In the genomic region with DNA sequence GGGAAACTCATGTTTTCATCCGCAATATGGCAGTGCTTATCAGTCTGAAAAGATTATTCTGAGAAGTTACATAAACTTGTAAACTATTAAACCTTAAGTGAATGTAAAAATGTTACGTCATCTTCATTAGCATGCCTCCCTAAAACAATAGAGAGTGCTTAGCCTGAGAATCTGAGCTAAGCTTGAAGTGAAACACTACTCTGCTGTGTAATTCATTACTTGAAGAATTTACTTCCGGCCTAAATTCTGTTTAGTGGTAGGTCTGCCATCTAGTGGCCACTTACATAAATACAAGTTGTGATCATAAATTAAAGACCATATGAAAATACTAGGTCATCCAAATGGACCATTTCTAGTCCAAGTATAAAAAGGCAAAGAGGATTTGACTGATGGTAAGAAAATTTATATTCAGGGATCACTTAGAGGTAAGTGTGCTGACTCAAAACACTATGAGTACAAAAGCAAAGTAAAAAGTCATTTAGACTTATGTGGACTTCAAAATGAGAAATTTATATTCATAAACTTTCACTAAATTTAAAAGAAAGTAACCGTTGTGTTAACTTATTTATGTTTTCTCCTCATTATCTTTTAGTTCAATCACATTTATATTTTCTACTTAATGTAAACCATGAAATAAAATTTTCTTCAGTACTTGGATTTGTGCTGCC, we compare ENCODE assay signal across 8 cellular contexts.
A peak's percentile ranks its signal among the peaks of the same experiment; 100 is the strongest.
DNase-seq lines count a peak whose midpoint lies in the region; ATAC-seq and TF ChIP-seq lines count a peak whose summit lies in the region.

No MANE protein-coding gene starts in this region.

- H3K27me3 Mint-ChIP-seq in stimulated activated memory B cell treated with anti-CD40 and anti-IgM and Interleukin-4, amounts not matched to agents 10 μg/mL and 1 μg/mL and 100 μg/mL, for 72 hours: no peaks in the 10 kb centered on the region

- H3K27ac ChIP-seq in body of pancreas (no peak overlapping the region), iPS DF 6.9 (ENCODE audit: low read length) (no peak overlapping the region)

- peak; percentile 8 to 84 (median 70) for TF ChIP-seq CTCF in body of pancreas (IDR thresholded peaks at IDR 0.05)

- H3K27ac Mint-ChIP-seq in stimulated activated memory B cell treated with anti-CD40 and anti-IgM and Interleukin-4, amounts not matched to agents 10 μg/mL and 1 μg/mL and 100 μg/mL, for 72 hours: no peak overlapping the region

- H3K4me3 Mint-ChIP-seq in stimulated activated memory B cell treated with anti-CD40 and anti-IgM and Interleukin-4, amounts not matched to agents 10 μg/mL and 1 μg/mL and 100 μg/mL, for 72 hours: no peak overlapping the region

- H3K9me3 ChIP-seq in body of pancreas: no peaks in the 10 kb centered on the region
- no peaks in the 10 kb centered on the region for H3K9me3 ChIP-seq in iPS DF 6.9 (ENCODE audit: control insufficient read depth, insufficient read depth, low read length)

- no peaks in the 10 kb centered on the region for H3K27me3 ChIP-seq in body of pancreas
- no peaks in the 10 kb centered on the region for H3K27me3 ChIP-seq in iPS DF 6.9 (ENCODE audit: control insufficient read depth, insufficient read depth, low read length)

- no peaks in the 10 kb centered on the region for H3K36me3 Mint-ChIP-seq in stimulated activated memory B cell treated with anti-CD40 and anti-IgM and Interleukin-4, amounts not matched to agents 10 μg/mL and 1 μg/mL and 100 μg/mL, for 72 hours

- TF ChIP-seq POLR2A in body of pancreas (IDR thresholded peaks at IDR 0.05): no peak

- no peak overlapping the region for H3K4me3 ChIP-seq in body of pancreas
- H3K4me3 ChIP-seq in iPS DF 6.9 (ENCODE audit: low read length): no peak overlapping the region

- no peaks in the 10 kb centered on the region for H3K4me1 ChIP-seq in body of pancreas
- no peaks in the 10 kb centered on the region for H3K4me1 ChIP-seq in iPS DF 6.9 (ENCODE audit: control insufficient read depth, insufficient read depth, low read length)

- ATAC-seq in GM19328 (IDR thresholded peaks at IDR 0.05; ENCODE audit: unreplicated experiment) (peak; percentile 57), HG03159 (IDR thresholded peaks at IDR 0.05; ENCODE audit: unreplicated experiment) (peak; percentile 95), body of pancreas (peak; percentile 91)
- ATAC-seq in stimulated activated memory B cell treated with anti-CD40 and anti-IgM and Interleukin-4, amounts not matched to agents 10 μg/mL and 1 μg/mL and 100 μg/mL, for 72 hours: peak; percentile 51

- DNase-seq in Daoy (ENCODE audit: low read depth) (peak; percentile 8), NCI-H446 (lab: John Stamatoyannopoulos, UW) (peak; percentile 18 to 63), body of pancreas (peak; percentile 9 to 46 (median 24)), iPS DF 6.9 (ENCODE audit: low read depth, low spot score) (peak; percentile 37)
- DNase-seq in activated naive CD4-positive, alpha-beta T cell (lab: John Stamatoyannopoulos, UW): no peak

- intact Hi-C loops in body of pancreas (cut with DNase I): no loop called here

- H3K9me3 Mint-ChIP-seq in stimulated activated memory B cell treated with anti-CD40 and anti-IgM and Interleukin-4, amounts not matched to agents 10 μg/mL and 1 μg/mL and 100 μg/mL, for 72 hours: no peaks in the 10 kb centered on the region

- H3K4me1 Mint-ChIP-seq in stimulated activated memory B cell treated with anti-CD40 and anti-IgM and Interleukin-4, amounts not matched to agents 10 μg/mL and 1 μg/mL and 100 μg/mL, for 72 hours: no peaks in the 10 kb centered on the region

- whole genome bisulfite sequencing in body of pancreas, 2 donors: 19 to 21% methylated on average over 4 of the region's 4 CpGs
- no CpG with 5 or more reads among the region's 4 CpGs for WGBS in iPS DF 6.9 (ENCODE audit: insufficient coverage, insufficient read length)

- H3K36me3 ChIP-seq in body of pancreas (replicated peaks in 1 of 2; ENCODE audit: insufficient read depth in 1 of 2, low read depth in 2 of 2) (no peaks in the 10 kb centered on the region), iPS DF 6.9 (ENCODE audit: control insufficient read depth, insufficient read depth, low read length) (no peaks in the 10 kb centered on the region)

Comparison
In these comparisons a context has a peak if more than half of its experiments do, and no peak if none do; other contexts are left out.
1. DNase-seq: peak in Daoy (single experiment), NCI-H446 (2 of 2), body of pancreas (4 of 4) and iPS DF 6.9 (single experiment); none in activated naive CD4-positive, alpha-beta T cell (0 of 4).
2. Peak in every context shown above with its lines, with median percentiles within 50 percentile points of each other: ATAC-seq.